9 cellular contexts compared by ENCODE assay signal in genomic region chr6:27830212-27830664, GRCh38.
DNase-seq lines count a peak whose midpoint lies in the region; ATAC-seq, FAIRE-seq and TF ChIP-seq lines count a peak whose summit lies in the region.
"Had no signal": no experiment of that assay in that cellular context is flagged by ENCODE, and none has a peak within 500 bp of the region (broad histone marks: within the 10 kb centered on the region; RNA-seq: fewer than 3 reads in every experiment).

No MANE protein-coding gene starts in this region.

- TF ChIP-seq CTCF in WI38 (IDR thresholded peaks at IDR 0.05; ENCODE audit: low read depth, low read length), result no peak

- H3K27me3 ChIP-seq in iPS DF 6.9 (ENCODE audit: control insufficient read depth, insufficient read depth, low read length), result no peaks in the 10 kb centered on the region; the same call in 1 of the 2 replicates

- ATAC-seq in stimulated activated naive CD8-positive, alpha-beta T cell treated with anti-CD3 and anti-CD28 coated beads, Interleukin-15, amount 100 ng/mL, for 72 hours, result no peak

- no CpG with 5 or more reads among the region's 6 CpGs for WGBS in iPS DF 6.9 (ENCODE audit: insufficient coverage, insufficient read length)

- H3K4me3 ChIP-seq in WI38 (ENCODE audit: low read depth, low read length) (peak overlapping the region; percentile 64), iPS DF 6.9 (ENCODE audit: low read length) (peak overlapping the region; percentile 82; the same call in 1 of the 2 replicates)

- 0 out of 2 replicates have a peak, but pooled peaks cover 2% of the 10 kb centered on the region for H3K36me3 ChIP-seq in iPS DF 6.9 (ENCODE audit: control insufficient read depth, insufficient read depth, low read length)

- peak; percentile 30 for DNase-seq in NCI-H1105 treated with DMSO at 0.1 percent for 48 hours (lab: John Stamatoyannopoulos, UW)
- DNase-seq in NCI-H1105 (lab: John Stamatoyannopoulos, UW), result no peak
- DNase-seq in iPS DF 6.9 (ENCODE audit: low read depth, low spot score), result no peak
- DNase-seq in stimulated activated naive CD8-positive, alpha-beta T cell treated with anti-CD3 and anti-CD28 coated beads, Interleukin-15, amount 100 ng/mL, for 72 hours, result no peak
- DNase-seq in A172 (ENCODE audit: low spot score), result no peak
- DNase-seq in GM12892 (ENCODE audit: insufficient read length), result no peak
- no peak for DNase-seq in Kasumi-1 (lab: John Stamatoyannopoulos, UW)

- peak overlapping the region; percentile 96 to 99 for H3K27ac Mint-ChIP-seq in stimulated activated naive CD8-positive, alpha-beta T cell treated with anti-CD3 and anti-CD28 coated beads, Interleukin-15, amount 100 ng/mL, for 72 hours

- H3K27ac ChIP-seq in iPS DF 6.9 (ENCODE audit: low read length), result peak overlapping the region; percentile 41

- no peaks in the 10 kb centered on the region for H3K4me1 ChIP-seq in iPS DF 6.9 (ENCODE audit: control insufficient read depth, insufficient read depth, low read length)

- H3K9me3 ChIP-seq in iPS DF 6.9 (ENCODE audit: control insufficient read depth, insufficient read depth, low read length), result peaks cover 2% of the 10 kb centered on the region; the same call in 1 of the 2 replicates

- FAIRE-seq in GM12892 (lab: Jason Lieb, UNC), result no peak
- FAIRE-seq: colon had no signal

- H3K9me3 Mint-ChIP-seq in stimulated activated naive CD8-positive, alpha-beta T cell treated with anti-CD3 and anti-CD28 coated beads, Interleukin-15, amount 100 ng/mL, for 72 hours, result no peaks in the 10 kb centered on the region

- H3K27me3 Mint-ChIP-seq in stimulated activated naive CD8-positive, alpha-beta T cell treated with anti-CD3 and anti-CD28 coated beads, Interleukin-15, amount 100 ng/mL, for 72 hours, result no peaks in the 10 kb centered on the region

- TF ChIP-seq POLR2A in GM12892 (IDR thresholded peaks at IDR 0.05; ENCODE audit: low read depth, low read length), result no peak

- peaks cover 49% of the 10 kb centered on the region for H3K4me1 Mint-ChIP-seq in stimulated activated naive CD8-positive, alpha-beta T cell treated with anti-CD3 and anti-CD28 coated beads, Interleukin-15, amount 100 ng/mL, for 72 hours

- peak overlapping the region; percentile 86 to 89 for H3K4me3 Mint-ChIP-seq in stimulated activated naive CD8-positive, alpha-beta T cell treated with anti-CD3 and anti-CD28 coated beads, Interleukin-15, amount 100 ng/mL, for 72 hours
